In genomic region chr10:113959383-113959760, GRCh38 we compare ENCODE assay signal across 8 cellular contexts.
DNase-seq lines count a peak whose midpoint lies in the region; ATAC-seq and TF ChIP-seq lines count a peak whose summit lies in the region.

No MANE protein-coding gene starts in this region.

- CTCF ChIA-PET in HEK293T (lab: Yijun Ruan, JAX): interaction anchor here (1.0 kb wide), 1 partner anchor 22 kb away, joined by 3 read pairs; no protein-coding TSS in a partner anchor

- H3K4me3 ChIP-seq in ACC112 (ENCODE audit: low read depth, low read length) (no peak overlapping the region), epithelial cell of esophagus (ENCODE audit: low read length) (no peak overlapping the region)

- H3K4me1 ChIP-seq in ACC112 (ENCODE audit: control insufficient read depth, insufficient read depth, low read length, unreplicated experiment): peaks cover 33% of the 10 kb centered on the region

- DNase-seq in epithelial cell of esophagus (ENCODE audit: low read depth) (peak; percentile 25), HEK293T (ENCODE audit: extremely low spot score) (no peak), NCI-H1436 treated with DMSO at 0.1 percent for 48 hours (lab: John Stamatoyannopoulos, UW) (no peak)
- DNase-seq in stimulated activated CD4-positive, alpha-beta T cell treated with anti-CD3 and anti-CD28 coated beads, Interleukin-15, amount 100 ng/mL, for 24 hours: no peak
- no peak for DNase-seq in activated T-cell treated with anti-CD3 and anti-CD28 coated beads, Interleukin-2, amount 50 U/mL, for 1 hour

- H3K27ac ChIP-seq in ACC112 (ENCODE audit: low read depth, low read length): peak overlapping the region; percentile 68

- no peaks in the 10 kb centered on the region for H3K36me3 ChIP-seq in ACC112 (ENCODE audit: insufficient read depth, low read length)

- POLR2A ChIA-PET in HEK293T (lab: Yijun Ruan, JAX): no interaction called here

- no peak for TF ChIP-seq CTCF in epithelial cell of esophagus (IDR thresholded peaks at IDR 0.05; ENCODE audit: insufficient read depth, low read depth, low read length, missing control alignments)

- H3K79me2 ChIP-seq in ACC112 (ENCODE audit: control insufficient read depth, insufficient read depth, low read length, unreplicated experiment): no peaks in the 10 kb centered on the region

- H3K27me3 ChIP-seq in ACC112 (ENCODE audit: insufficient read depth, low read length): no peaks in the 10 kb centered on the region

- ATAC-seq in GM19351 (IDR thresholded peaks at IDR 0.05; ENCODE audit: unreplicated experiment): peak; percentile 59
- peak; percentile 47 for ATAC-seq in HG03469 (IDR thresholded peaks at IDR 0.05; ENCODE audit: unreplicated experiment)

- H2AFZ ChIP-seq in ACC112 (ENCODE audit: low read length, unreplicated experiment): no peak overlapping the region

TF ChIP-seq in HEK293T, 16 proteins besides CTCF, POLR2A, EP300 and RAD21:
- TF ChIP-seq ARNT (IDR thresholded peaks at IDR 0.05): no peak
- no peak for TF ChIP-seq ZNF384 (IDR thresholded peaks at IDR 0.05)
- no peak for TF ChIP-seq HDGF (IDR thresholded peaks at IDR 0.05; ENCODE audit: borderline replicate concordance)
